1 cellular context compared by ENCODE assay signal in the genomic region with DNA sequence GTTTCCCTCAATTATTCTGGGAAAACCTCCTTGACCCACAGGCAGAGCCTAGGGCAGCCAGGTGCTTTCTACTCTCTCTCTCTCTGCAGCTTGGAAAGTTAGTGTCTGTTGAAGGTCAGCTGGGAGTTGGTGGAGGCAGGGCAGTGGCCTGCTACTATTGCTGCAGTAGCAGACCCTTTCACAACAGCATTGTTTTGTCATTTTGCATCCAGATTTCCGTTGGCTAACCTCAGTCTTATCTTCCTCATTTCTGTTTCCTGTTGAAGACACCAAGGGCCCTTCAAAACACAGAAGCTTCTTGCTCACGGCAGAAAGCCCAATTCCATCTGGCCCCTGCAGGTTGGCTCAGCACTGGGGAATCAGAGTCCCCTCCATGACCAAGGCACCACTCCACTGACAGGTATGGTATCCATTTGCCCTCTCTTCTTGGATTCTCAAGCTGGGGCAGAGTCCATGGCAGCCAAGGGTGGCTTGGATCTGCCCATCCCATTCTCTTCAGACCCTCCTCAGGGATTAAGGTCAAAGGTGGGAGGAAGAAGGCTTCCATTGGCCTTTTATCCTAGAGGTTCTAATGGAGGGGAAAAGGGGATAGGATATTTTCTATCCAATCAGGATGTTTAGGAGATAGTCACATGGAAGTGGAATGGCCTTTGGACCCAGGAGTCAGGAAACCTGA.
TF ChIP-seq lines count a peak whose summit lies in the region.

No MANE protein-coding gene starts in this region.

TF ChIP-seq in K562, 482 proteins besides CTCF, POLR2A, EP300 and RAD21 (continued from another document and continues in another):
- TF ChIP-seq, protein P1, sequence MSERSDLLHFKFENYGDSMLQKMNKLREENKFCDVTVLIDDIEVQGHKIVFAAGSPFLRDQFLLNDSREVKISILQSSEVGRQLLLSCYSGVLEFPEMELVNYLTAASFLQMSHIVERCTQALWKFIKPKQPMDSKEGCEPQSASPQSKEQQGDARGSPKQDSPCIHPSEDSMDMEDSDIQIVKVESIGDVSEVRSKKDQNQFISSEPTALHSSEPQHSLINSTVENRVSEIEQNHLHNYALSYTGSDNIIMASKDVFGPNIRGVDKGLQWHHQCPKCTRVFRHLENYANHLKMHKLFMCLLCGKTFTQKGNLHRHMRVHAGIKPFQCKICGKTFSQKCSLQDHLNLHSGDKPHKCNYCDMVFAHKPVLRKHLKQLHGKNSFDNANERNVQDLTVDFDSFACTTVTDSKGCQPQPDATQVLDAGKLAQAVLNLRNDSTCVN (CRISPR knock-in tag; IDR thresholded peaks at IDR 0.05): no peak
- peak; percentile 61 for TF ChIP-seq CBFA2T2 (conservative IDR thresholded peaks at IDR 0.05)
- TF ChIP-seq ZNF274 (IDR thresholded peaks at IDR 0.05; ENCODE audit: borderline replicate concordance, low read depth, low read length): no peak
- TF ChIP-seq, protein P2, sequence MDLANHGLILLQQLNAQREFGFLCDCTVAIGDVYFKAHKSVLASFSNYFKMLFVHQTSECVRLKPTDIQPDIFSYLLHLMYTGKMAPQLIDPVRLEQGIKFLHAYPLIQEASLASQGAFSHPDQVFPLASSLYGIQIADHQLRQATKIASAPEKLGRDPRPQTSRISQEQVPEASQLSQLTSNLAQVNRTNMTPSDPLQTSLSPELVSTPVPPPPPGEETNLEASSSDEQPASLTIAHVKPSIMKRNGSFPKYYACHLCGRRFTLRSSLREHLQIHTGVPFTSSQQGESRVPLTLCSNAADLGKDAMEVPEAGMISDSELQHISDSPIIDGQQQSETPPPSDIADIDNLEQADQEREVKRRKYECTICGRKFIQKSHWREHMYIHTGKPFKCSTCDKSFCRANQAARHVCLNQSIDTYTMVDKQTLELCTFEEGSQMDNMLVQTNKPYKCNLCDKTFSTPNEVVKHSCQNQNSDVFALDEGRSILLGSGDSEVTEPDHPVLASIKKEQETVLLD (IDR thresholded peaks at IDR 0.05): no peak
- no peak for TF ChIP-seq FOXK1 (CRISPR knock-in tag; IDR thresholded peaks at IDR 0.05; ENCODE audit: borderline replicate concordance)
- TF ChIP-seq SMARCA4 (IDR thresholded peaks at IDR 0.05): no peak; the same call in 1 of the 2 replicates
- no peak for TF ChIP-seq ZNF436 (CRISPR knock-in tag; IDR thresholded peaks at IDR 0.05)
- TF ChIP-seq, protein P3, sequence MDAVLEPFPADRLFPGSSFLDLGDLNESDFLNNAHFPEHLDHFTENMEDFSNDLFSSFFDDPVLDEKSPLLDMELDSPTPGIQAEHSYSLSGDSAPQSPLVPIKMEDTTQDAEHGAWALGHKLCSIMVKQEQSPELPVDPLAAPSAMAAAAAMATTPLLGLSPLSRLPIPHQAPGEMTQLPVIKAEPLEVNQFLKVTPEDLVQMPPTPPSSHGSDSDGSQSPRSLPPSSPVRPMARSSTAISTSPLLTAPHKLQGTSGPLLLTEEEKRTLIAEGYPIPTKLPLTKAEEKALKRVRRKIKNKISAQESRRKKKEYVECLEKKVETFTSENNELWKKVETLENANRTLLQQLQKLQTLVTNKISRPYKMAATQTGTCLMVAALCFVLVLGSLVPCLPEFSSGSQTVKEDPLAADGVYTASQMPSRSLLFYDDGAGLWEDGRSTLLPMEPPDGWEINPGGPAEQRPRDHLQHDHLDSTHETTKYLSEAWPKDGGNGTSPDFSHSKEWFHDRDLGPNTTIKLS (IDR thresholded peaks at IDR 0.05; ENCODE audit: borderline replicate concordance, low read depth): no peak
- no peak for TF ChIP-seq IRF2 (CRISPR knock-in tag; IDR thresholded peaks at IDR 0.05)
- TF ChIP-seq, protein P4, sequence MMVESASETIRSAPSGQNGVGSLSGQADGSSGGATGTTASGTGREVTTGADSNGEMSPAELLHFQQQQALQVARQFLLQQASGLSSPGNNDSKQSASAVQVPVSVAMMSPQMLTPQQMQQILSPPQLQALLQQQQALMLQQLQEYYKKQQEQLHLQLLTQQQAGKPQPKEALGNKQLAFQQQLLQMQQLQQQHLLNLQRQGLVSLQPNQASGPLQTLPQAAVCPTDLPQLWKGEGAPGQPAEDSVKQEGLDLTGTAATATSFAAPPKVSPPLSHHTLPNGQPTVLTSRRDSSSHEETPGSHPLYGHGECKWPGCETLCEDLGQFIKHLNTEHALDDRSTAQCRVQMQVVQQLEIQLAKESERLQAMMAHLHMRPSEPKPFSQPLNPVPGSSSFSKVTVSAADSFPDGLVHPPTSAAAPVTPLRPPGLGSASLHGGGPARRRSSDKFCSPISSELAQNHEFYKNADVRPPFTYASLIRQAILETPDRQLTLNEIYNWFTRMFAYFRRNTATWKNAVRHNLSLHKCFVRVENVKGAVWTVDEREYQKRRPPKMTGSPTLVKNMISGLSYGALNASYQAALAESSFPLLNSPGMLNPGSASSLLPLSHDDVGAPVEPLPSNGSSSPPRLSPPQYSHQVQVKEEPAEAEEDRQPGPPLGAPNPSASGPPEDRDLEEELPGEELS (CRISPR knock-in tag; IDR thresholded peaks at IDR 0.05; ENCODE audit: borderline replicate concordance): 0 out of 2 replicates have a peak, but pooled peaks have one; percentile 78
- TF ChIP-seq, protein P5, sequence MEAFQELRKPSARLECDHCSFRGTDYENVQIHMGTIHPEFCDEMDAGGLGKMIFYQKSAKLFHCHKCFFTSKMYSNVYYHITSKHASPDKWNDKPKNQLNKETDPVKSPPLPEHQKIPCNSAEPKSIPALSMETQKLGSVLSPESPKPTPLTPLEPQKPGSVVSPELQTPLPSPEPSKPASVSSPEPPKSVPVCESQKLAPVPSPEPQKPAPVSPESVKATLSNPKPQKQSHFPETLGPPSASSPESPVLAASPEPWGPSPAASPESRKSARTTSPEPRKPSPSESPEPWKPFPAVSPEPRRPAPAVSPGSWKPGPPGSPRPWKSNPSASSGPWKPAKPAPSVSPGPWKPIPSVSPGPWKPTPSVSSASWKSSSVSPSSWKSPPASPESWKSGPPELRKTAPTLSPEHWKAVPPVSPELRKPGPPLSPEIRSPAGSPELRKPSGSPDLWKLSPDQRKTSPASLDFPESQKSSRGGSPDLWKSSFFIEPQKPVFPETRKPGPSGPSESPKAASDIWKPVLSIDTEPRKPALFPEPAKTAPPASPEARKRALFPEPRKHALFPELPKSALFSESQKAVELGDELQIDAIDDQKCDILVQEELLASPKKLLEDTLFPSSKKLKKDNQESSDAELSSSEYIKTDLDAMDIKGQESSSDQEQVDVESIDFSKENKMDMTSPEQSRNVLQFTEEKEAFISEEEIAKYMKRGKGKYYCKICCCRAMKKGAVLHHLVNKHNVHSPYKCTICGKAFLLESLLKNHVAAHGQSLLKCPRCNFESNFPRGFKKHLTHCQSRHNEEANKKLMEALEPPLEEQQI (IDR thresholded peaks at IDR 0.05): no peak
- no peak for TF ChIP-seq HIVEP1 (CRISPR knock-in tag; IDR thresholded peaks at IDR 0.05)
- no peak for TF ChIP-seq MXI1 (IDR thresholded peaks at IDR 0.05; ENCODE audit: low read depth, low read length)
- TF ChIP-seq MEF2D (tag; conservative IDR thresholded peaks at IDR 0.05; ENCODE audit: low read depth): no peak
- no peak for TF ChIP-seq ZBTB8A (IDR thresholded peaks at IDR 0.05; ENCODE audit: partially characterized antibody)
- TF ChIP-seq ZNF354B (CRISPR knock-in tag; IDR thresholded peaks at IDR 0.05): no peak
- peak; percentile 60; the same call in 1 of the 2 replicates for TF ChIP-seq ZKSCAN8 (CRISPR knock-in tag; IDR thresholded peaks at IDR 0.05)
- peak; percentile 36; the same call in 1 of the 2 replicates for TF ChIP-seq GATAD2A (IDR thresholded peaks at IDR 0.05)
- peak; percentile 86 for TF ChIP-seq ZNF589 (CRISPR knock-in tag; IDR thresholded peaks at IDR 0.05; ENCODE audit: low read depth)
- no peak for TF ChIP-seq TAF15 (IDR thresholded peaks at IDR 0.05; ENCODE audit: low read depth, low read length)
- TF ChIP-seq, protein P6, sequence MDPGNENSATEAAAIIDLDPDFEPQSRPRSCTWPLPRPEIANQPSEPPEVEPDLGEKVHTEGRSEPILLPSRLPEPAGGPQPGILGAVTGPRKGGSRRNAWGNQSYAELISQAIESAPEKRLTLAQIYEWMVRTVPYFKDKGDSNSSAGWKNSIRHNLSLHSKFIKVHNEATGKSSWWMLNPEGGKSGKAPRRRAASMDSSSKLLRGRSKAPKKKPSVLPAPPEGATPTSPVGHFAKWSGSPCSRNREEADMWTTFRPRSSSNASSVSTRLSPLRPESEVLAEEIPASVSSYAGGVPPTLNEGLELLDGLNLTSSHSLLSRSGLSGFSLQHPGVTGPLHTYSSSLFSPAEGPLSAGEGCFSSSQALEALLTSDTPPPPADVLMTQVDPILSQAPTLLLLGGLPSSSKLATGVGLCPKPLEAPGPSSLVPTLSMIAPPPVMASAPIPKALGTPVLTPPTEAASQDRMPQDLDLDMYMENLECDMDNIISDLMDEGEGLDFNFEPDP (CRISPR knock-in tag; IDR thresholded peaks at IDR 0.05): no peak
- TF ChIP-seq, protein P7, sequence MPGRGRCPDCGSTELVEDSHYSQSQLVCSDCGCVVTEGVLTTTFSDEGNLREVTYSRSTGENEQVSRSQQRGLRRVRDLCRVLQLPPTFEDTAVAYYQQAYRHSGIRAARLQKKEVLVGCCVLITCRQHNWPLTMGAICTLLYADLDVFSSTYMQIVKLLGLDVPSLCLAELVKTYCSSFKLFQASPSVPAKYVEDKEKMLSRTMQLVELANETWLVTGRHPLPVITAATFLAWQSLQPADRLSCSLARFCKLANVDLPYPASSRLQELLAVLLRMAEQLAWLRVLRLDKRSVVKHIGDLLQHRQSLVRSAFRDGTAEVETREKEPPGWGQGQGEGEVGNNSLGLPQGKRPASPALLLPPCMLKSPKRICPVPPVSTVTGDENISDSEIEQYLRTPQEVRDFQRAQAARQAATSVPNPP (IDR thresholded peaks at IDR 0.05; ENCODE audit: borderline replicate concordance, insufficient read depth, insufficient read length): no peak
- no peak for TF ChIP-seq NFATC3 (IDR thresholded peaks at IDR 0.05)
- peak; percentile 46 for TF ChIP-seq CHD1 (IDR thresholded peaks at IDR 0.05; ENCODE audit: low read length)
- TF ChIP-seq, protein P8, sequence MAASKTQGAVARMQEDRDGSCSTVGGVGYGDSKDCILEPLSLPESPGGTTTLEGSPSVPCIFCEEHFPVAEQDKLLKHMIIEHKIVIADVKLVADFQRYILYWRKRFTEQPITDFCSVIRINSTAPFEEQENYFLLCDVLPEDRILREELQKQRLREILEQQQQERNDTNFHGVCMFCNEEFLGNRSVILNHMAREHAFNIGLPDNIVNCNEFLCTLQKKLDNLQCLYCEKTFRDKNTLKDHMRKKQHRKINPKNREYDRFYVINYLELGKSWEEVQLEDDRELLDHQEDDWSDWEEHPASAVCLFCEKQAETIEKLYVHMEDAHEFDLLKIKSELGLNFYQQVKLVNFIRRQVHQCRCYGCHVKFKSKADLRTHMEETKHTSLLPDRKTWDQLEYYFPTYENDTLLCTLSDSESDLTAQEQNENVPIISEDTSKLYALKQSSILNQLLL (CRISPR knock-in tag; IDR thresholded peaks at IDR 0.05; ENCODE audit: borderline replicate concordance): no peak
- no peak for TF ChIP-seq RFX5 (IDR thresholded peaks at IDR 0.05; ENCODE audit: low read depth, low read length)
- no peak for TF ChIP-seq ZNF57 (CRISPR knock-in tag; IDR thresholded peaks at IDR 0.05)
- TF ChIP-seq CC2D1A (IDR thresholded peaks at IDR 0.05): no peak
- TF ChIP-seq, protein P9, sequence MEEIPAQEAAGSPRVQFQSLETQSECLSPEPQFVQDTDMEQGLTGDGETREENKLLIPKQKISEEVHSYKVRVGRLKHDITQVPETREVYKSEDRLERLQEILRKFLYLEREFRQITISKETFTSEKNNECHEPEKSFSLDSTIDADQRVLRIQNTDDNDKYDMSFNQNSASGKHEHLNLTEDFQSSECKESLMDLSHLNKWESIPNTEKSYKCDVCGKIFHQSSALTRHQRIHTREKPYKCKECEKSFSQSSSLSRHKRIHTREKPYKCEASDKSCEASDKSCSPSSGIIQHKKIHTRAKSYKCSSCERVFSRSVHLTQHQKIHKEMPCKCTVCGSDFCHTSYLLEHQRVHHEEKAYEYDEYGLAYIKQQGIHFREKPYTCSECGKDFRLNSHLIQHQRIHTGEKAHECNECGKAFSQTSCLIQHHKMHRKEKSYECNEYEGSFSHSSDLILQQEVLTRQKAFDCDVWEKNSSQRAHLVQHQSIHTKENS (CRISPR knock-in tag; IDR thresholded peaks at IDR 0.05): no peak
- no peak for TF ChIP-seq PHB (CRISPR knock-in tag; IDR thresholded peaks at IDR 0.05)
- TF ChIP-seq, protein P10, sequence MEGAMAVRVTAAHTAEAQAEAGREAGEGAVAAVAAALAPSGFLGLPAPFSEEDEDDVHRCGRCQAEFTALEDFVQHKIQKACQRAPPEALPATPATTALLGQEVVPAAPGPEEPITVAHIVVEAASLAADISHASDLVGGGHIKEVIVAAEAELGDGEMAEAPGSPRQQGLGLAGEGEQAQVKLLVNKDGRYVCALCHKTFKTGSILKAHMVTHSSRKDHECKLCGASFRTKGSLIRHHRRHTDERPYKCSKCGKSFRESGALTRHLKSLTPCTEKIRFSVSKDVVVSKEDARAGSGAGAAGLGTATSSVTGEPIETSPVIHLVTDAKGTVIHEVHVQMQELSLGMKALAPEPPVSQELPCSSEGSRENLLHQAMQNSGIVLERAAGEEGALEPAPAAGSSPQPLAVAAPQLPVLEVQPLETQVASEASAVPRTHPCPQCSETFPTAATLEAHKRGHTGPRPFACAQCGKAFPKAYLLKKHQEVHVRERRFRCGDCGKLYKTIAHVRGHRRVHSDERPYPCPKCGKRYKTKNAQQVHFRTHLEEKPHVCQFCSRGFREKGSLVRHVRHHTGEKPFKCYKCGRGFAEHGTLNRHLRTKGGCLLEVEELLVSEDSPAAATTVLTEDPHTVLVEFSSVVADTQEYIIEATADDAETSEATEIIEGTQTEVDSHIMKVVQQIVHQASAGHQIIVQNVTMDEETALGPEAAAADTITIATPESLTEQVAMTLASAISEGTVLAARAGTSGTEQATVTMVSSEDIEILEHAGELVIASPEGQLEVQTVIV (CRISPR knock-in tag; IDR thresholded peaks at IDR 0.05; ENCODE audit: borderline replicate concordance): no peak
- TF ChIP-seq, protein P11, sequence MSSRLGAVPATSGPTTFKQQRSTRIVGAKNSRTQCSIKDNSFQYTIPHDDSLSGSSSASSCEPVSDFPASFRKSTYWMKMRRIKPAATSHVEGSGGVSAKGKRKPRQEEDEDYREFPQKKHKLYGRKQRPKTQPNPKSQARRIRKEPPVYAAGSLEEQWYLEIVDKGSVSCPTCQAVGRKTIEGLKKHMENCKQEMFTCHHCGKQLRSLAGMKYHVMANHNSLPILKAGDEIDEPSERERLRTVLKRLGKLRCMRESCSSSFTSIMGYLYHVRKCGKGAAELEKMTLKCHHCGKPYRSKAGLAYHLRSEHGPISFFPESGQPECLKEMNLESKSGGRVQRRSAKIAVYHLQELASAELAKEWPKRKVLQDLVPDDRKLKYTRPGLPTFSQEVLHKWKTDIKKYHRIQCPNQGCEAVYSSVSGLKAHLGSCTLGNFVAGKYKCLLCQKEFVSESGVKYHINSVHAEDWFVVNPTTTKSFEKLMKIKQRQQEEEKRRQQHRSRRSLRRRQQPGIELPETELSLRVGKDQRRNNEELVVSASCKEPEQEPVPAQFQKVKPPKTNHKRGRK (tag; IDR thresholded peaks at IDR 0.05): no peak
- peak; percentile 86 for TF ChIP-seq CBFA2T3 (IDR thresholded peaks at IDR 0.05)
- no peak for TF ChIP-seq E2F3 (CRISPR knock-in tag; IDR thresholded peaks at IDR 0.05)
- TF ChIP-seq ZNF444 (CRISPR knock-in tag; IDR thresholded peaks at IDR 0.05): no peak
- no peak for TF ChIP-seq SAP30 (IDR thresholded peaks at IDR 0.05; ENCODE audit: borderline replicate concordance, insufficient read depth, low read depth, low read length, poor library complexity, severe bottlenecking)
- TF ChIP-seq, protein P12, sequence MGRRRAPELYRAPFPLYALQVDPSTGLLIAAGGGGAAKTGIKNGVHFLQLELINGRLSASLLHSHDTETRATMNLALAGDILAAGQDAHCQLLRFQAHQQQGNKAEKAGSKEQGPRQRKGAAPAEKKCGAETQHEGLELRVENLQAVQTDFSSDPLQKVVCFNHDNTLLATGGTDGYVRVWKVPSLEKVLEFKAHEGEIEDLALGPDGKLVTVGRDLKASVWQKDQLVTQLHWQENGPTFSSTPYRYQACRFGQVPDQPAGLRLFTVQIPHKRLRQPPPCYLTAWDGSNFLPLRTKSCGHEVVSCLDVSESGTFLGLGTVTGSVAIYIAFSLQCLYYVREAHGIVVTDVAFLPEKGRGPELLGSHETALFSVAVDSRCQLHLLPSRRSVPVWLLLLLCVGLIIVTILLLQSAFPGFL (CRISPR knock-in tag; IDR thresholded peaks at IDR 0.05): no peak
- no peak for TF ChIP-seq NONO (IDR thresholded peaks at IDR 0.05; ENCODE audit: low read depth in 2 of 2, low read length in 1 of 2)
